25 cellular contexts compared by ENCODE assay signal in the genomic region with DNA sequence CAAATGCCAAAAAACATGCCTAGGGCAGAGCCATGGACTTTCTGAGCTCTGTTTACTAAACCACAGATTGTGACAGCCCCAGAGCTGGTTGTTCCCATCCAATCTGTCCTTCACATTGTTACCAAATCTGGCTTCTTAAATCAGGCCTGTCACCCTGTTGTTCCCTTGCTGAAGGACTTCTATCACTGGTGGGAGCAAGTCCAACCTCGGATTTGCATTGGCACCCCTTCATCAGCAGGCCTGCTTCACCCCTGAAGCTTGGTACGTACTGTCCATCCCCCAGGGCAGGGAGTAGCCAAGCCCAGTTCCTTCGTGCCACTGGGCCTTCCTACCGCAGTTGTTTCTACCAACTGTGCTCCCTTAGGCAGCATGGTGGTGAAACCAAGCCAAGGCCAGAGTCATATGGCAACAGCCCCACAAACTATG.
DNase-seq lines count a peak whose midpoint lies in the region; ATAC-seq and TF ChIP-seq lines count a peak whose summit lies in the region.
"Had no signal": no experiment of that assay in that cellular context is flagged by ENCODE, and none has a peak within 500 bp of the region (broad histone marks: within the 10 kb centered on the region; RNA-seq: fewer than 3 reads in every experiment).

No MANE protein-coding gene starts in this region.

- peak; percentile 90 for ATAC-seq in Right ventricle myocardium superior (ENCODE audit: poor library complexity)
- ATAC-seq in gastroesophageal sphincter = peak; percentile 39
- ATAC-seq in GM21367 (IDR thresholded peaks at IDR 0.05; ENCODE audit: unreplicated experiment) = no peak
- ATAC-seq: natural killer cell, T-cell had no signal

- TF ChIP-seq CTCF in gastroesophageal sphincter (IDR thresholded peaks at IDR 0.05) = no peak

- peak; percentile 65 for DNase-seq in Right ventricle myocardium superior
- no peak for DNase-seq in cardiac septum (ENCODE audit: low spot score)
- DNase-seq in myocyte (ENCODE audit: low read depth) = peak; percentile 40
- DNase-seq in HT-29 (ENCODE audit: low spot score) = no peak
- no peak for DNase-seq in NCI-H345 treated with DMSO at 0.1 percent for 48 hours (lab: John Stamatoyannopoulos, UW; ENCODE audit: unreplicated experiment)
- DNase-seq: activated CD4-positive, alpha-beta T cell treated with anti-CD3 and anti-CD28 coated beads, Interleukin-2, amount 10 ng/mL, durations not matched to agents 24 days and 14 days; activated CD8-positive, alpha-beta memory T cell treated with anti-CD3 and anti-CD28 coated beads for 24 hours; activated effector memory CD4-positive, alpha-beta T cell treated with Interleukin-2 at 50 U/mL for 16 hours; activated T-cell treated with anti-CD3 and anti-CD28 coated beads for 4 hours; CD8-positive, alpha-beta memory T cell; colonic mucosa; DMS153; effector CD8-positive, alpha-beta T cell; H7; KG1; natural killer cell; NCI-H1417 treated with DMSO at 0.1 percent for 48 hours; NCI-H2081 treated with DMSO at 0.1 percent for 48 hours; NCI-H345; RPMI8226; T-cell had no signal

- intact Hi-C loops in Right ventricle myocardium superior (cut with DNase I) = loop anchor here (10.0 kb wide), 1 partner anchor 366 kb away; no protein-coding TSS in a partner anchor
- intact Hi-C loops in cardiac septum (cut with DNase I) = loop anchor here (10.0 kb wide), 1 partner anchor 606 kb away; no protein-coding TSS in a partner anchor

- H3K27ac ChIP-seq in gastroesophageal sphincter = no peak overlapping the region
- H3K27ac ChIP-seq: colonic mucosa, thoracic aorta had no signal

- H3K36me3 ChIP-seq in gastroesophageal sphincter = no peaks in the 10 kb centered on the region
- H3K36me3 ChIP-seq: colonic mucosa, MG63, thoracic aorta had no signal

- no peak for TF ChIP-seq POLR2A in gastroesophageal sphincter (IDR thresholded peaks at IDR 0.05)

- TF ChIP-seq EP300 in gastroesophageal sphincter (IDR thresholded peaks at IDR 0.05) = no peak

- no peaks in the 10 kb centered on the region for H3K9me3 ChIP-seq in gastroesophageal sphincter
- H3K9me3 ChIP-seq: colonic mucosa, MG63, thoracic aorta had no signal

- H3K4me3 ChIP-seq in gastroesophageal sphincter = no peak overlapping the region
- H3K4me3 ChIP-seq: colonic mucosa, MG63, thoracic aorta had no signal

- WGBS in gastroesophageal sphincter (ENCODE audit: low coverage in 1 of 2), 2 donors = 65 to 80% methylated on average over 1 to 2 of the region's 4 CpGs

- no peaks in the 10 kb centered on the region for H3K27me3 ChIP-seq in gastroesophageal sphincter
- H3K27me3 ChIP-seq: colonic mucosa, MG63 had no signal

- peaks cover 0 to 5% (median 0%) of the 10 kb centered on the region in 3 donors for H3K4me1 ChIP-seq in gastroesophageal sphincter
- H3K4me1 ChIP-seq: colonic mucosa had no signal

Comparison
In these comparisons a context has a peak if more than half of its experiments do, and no peak if none do; other contexts are left out.
1. DNase-seq: peak in Right ventricle myocardium superior (single experiment) and myocyte (single experiment); none in cardiac septum (single experiment), HT-29 (single experiment) and NCI-H345 treated with DMSO at 0.1 percent for 48 hours (single experiment).